ENCODE assay signal across 22 cellular contexts in genomic region chr20:8039048-8039447, GRCh38. TPM values are rescaled to one million over a fixed set of nuclear protein-coding genes. Genes with fewer than 3 reads are reported as not detected.
DNase-seq lines count a peak whose midpoint lies in the region; ATAC-seq and TF ChIP-seq lines count a peak whose summit lies in the region.
"Had no signal": no experiment of that assay in that cellular context is flagged by ENCODE, and none has a peak within 500 bp of the region (broad histone marks: within the 10 kb centered on the region; RNA-seq: fewer than 3 reads in every experiment).

No MANE protein-coding gene starts in this region.

- no peaks in the 10 kb centered on the region for H3K27me3 ChIP-seq in mesendoderm (ENCODE audit: insufficient read depth, low read length, poor library complexity)
- H3K27me3 ChIP-seq: sigmoid colon, stomach, tibial artery had no signal

- H3K79me1 ChIP-seq in mesendoderm (ENCODE audit: low read length) = no peaks in the 10 kb centered on the region

- no peak overlapping the region for H4K8ac ChIP-seq in mesendoderm (ENCODE audit: low read depth, low read length)

- WGBS in mesendoderm (ENCODE audit: extremely low coverage, insufficient coverage, low lambda C conversion rate) = no CpG with 5 or more reads among the region's 2 CpGs

- no peak overlapping the region for H3K4me2 ChIP-seq in mesendoderm (ENCODE audit: low read length)

- H3K18ac ChIP-seq in mesendoderm (ENCODE audit: low read length) = no peak overlapping the region

- no peaks in the 10 kb centered on the region for H3K36me3 Mint-ChIP-seq in WTC11
- H3K36me3 Mint-ChIP-seq: CD8-positive, alpha-beta memory T cell had no signal

- TF ChIP-seq CTCF in GM12875 (IDR thresholded peaks at IDR 0.05; ENCODE audit: borderline replicate concordance, insufficient read depth, low read depth, low read length) (0 out of 2 replicates have a peak, but pooled peaks have one; percentile 2), WTC11 (IDR thresholded peaks at IDR 0.05) (no peak)

- peak; percentile 81 for ATAC-seq in WTC11

- no peaks in the 10 kb centered on the region for H3K4me1 ChIP-seq in mesendoderm (ENCODE audit: control insufficient read depth, low read depth, low read length)
- H3K4me1 ChIP-seq: sigmoid colon, tibial artery had no signal

- H2BK120ac ChIP-seq in mesendoderm (ENCODE audit: low read depth, low read length) = no peak overlapping the region

- no peak overlapping the region for H3K27ac ChIP-seq in mesendoderm (ENCODE audit: low read depth, low read length)
- H3K27ac ChIP-seq: sigmoid colon, stomach, tibial artery, VCaP had no signal

- H4K5ac ChIP-seq in mesendoderm (ENCODE audit: low read length) = no peak overlapping the region

- no peak overlapping the region for H3K4me3 ChIP-seq in GM12875 (ENCODE audit: low read depth, low read length)
- no peak overlapping the region for H3K4me3 ChIP-seq in mesendoderm (ENCODE audit: low read length)
- H3K4me3 ChIP-seq: lung, sigmoid colon, stomach, tibial artery had no signal

- peaks cover 4% of the 10 kb centered on the region; the same call in 1 of the 2 replicates for H3K27me3 Mint-ChIP-seq in WTC11 (ENCODE audit: low read depth)
- H3K27me3 Mint-ChIP-seq: dendritic cell treated with granulocyte-macrophage colony-stimulating factor and Interleukin-4, amounts not matched to agents 40 ng/mL and 50 ng/mL, for 4 days had no signal

- no peak overlapping the region for H2BK15ac ChIP-seq in mesendoderm (replicated peaks; ENCODE audit: low read depth)

- H3K79me2 ChIP-seq in mesendoderm (ENCODE audit: control insufficient read depth, insufficient read depth, low read length) = no peaks in the 10 kb centered on the region

- H3K9ac ChIP-seq in mesendoderm (ENCODE audit: low read length) = no peak overlapping the region

- peak; percentile 6 for DNase-seq in NAMALWA (ENCODE audit: low spot score)
- DNase-seq in WTC11 (ENCODE audit: low spot score) = no peak
- peak; percentile 16 for DNase-seq in mesendoderm
- no peak for DNase-seq in Ammon's horn (ENCODE audit: low spot score)
- no peak for DNase-seq in COLO668 (lab: John Stamatoyannopoulos, UW; ENCODE audit: unreplicated experiment)
- no peak for DNase-seq in LoVo (ENCODE audit: low spot score)
- DNase-seq: activated CD4-positive, alpha-beta T cell treated with anti-CD3 and anti-CD28 coated beads, Interleukin-2, amount 10 ng/mL, durations not matched to agents 7 days and 5 days; activated naive CD4-positive, alpha-beta T cell treated with anti-CD3 and anti-CD28 coated beads, Interleukin-2, amount 50 U/mL, for 16 hours; CD8-positive, alpha-beta memory T cell; DMS53; nephron progenitor cell; sigmoid colon; stimulated activated CD4-positive, alpha-beta T cell treated with anti-CD3 and anti-CD28 coated beads, Interleukin-15, amount 100 ng/mL, for 24 hours; stomach; tibial artery had no signal

- no peak overlapping the region for H3K27ac Mint-ChIP-seq in WTC11
- H3K27ac Mint-ChIP-seq: activated CD4-positive, alpha-beta T cell treated with anti-CD3 and anti-CD28 coated beads, Interleukin-2, amount 10 ng/mL, durations not matched to agents 7 days and 5 days; activated T-helper 1 cell treated with anti-CD3 and anti-CD28 coated beads, Interleukin-12 subunit alpha, Interleukin-12 subunit beta, Interleukin-2, Interleukin-4 antibody, amounts not matched to agents 30 ng/mL and 10 ng/mL and 1 ng/mL, durations not matched to agents 14 hours and 24 hours and 36 hours; CD8-positive, alpha-beta memory T cell; dendritic cell treated with granulocyte-macrophage colony-stimulating factor and Interleukin-4, amounts not matched to agents 40 ng/mL and 50 ng/mL, for 4 days; nephron progenitor cell; progenitor cell of endocrine pancreas; T-helper 2 cell treated with Interferon-gamma antibody and Interleukin-4, amounts not matched to agents 5 μg/mL and 100 μg/mL, for 36 hours had no signal

- POLR2A ChIA-PET in WTC11 (lab: Charles Lee) = no interaction called here

- no peak overlapping the region for H3K4ac ChIP-seq in mesendoderm (ENCODE audit: low read depth, low read length)

- no peak overlapping the region for H3K23ac ChIP-seq in mesendoderm (ENCODE audit: low read length)

- H3K36me3 ChIP-seq in mesendoderm (ENCODE audit: control insufficient read depth, insufficient read depth, low read length) = no peaks in the 10 kb centered on the region
- H3K36me3 ChIP-seq: sigmoid colon, stomach, tibial artery had no signal

- no peak overlapping the region for H2AK5ac ChIP-seq in mesendoderm (ENCODE audit: low read length)

- CTCF ChIA-PET in WTC11 (lab: Charles Lee) = interaction anchor here (1.0 to 1.1 kb wide), 3 partner anchors 11 to 684 kb away, joined by 3 to 5 read pairs (median 3); no protein-coding TSS in a partner anchor

- H3K9me3 Mint-ChIP-seq in WTC11 = no peaks in the 10 kb centered on the region
- H3K9me3 Mint-ChIP-seq: activated CD4-positive, alpha-beta T cell treated with anti-CD3 and anti-CD28 coated beads, Interleukin-2, amount 10 ng/mL, durations not matched to agents 7 days and 5 days; activated T-helper 1 cell treated with anti-CD3 and anti-CD28 coated beads, Interleukin-12 subunit alpha, Interleukin-12 subunit beta, Interleukin-2, Interleukin-4 antibody, amounts not matched to agents 30 ng/mL and 10 ng/mL and 1 ng/mL, durations not matched to agents 14 hours and 24 hours and 36 hours; CD8-positive, alpha-beta memory T cell; dendritic cell treated with granulocyte-macrophage colony-stimulating factor and Interleukin-4, amounts not matched to agents 40 ng/mL and 50 ng/mL, for 4 days; nephron progenitor cell; T-helper 2 cell treated with Interferon-gamma antibody and Interleukin-4, amounts not matched to agents 5 μg/mL and 100 μg/mL, for 36 hours had no signal

- no peak overlapping the region for H3K4me3 Mint-ChIP-seq in WTC11
- H3K4me3 Mint-ChIP-seq: activated CD4-positive, alpha-beta T cell treated with anti-CD3 and anti-CD28 coated beads, Interleukin-2, amount 10 ng/mL, durations not matched to agents 7 days and 5 days; activated T-helper 1 cell treated with anti-CD3 and anti-CD28 coated beads, Interleukin-12 subunit alpha, Interleukin-12 subunit beta, Interleukin-2, Interleukin-4 antibody, amounts not matched to agents 30 ng/mL and 10 ng/mL and 1 ng/mL, durations not matched to agents 14 hours and 24 hours and 36 hours; CD8-positive, alpha-beta memory T cell; dendritic cell treated with granulocyte-macrophage colony-stimulating factor and Interleukin-4, amounts not matched to agents 40 ng/mL and 50 ng/mL, for 4 days; nephron progenitor cell; T-helper 2 cell treated with Interferon-gamma antibody and Interleukin-4, amounts not matched to agents 5 μg/mL and 100 μg/mL, for 36 hours had no signal

- no peaks in the 10 kb centered on the region for H3K4me1 Mint-ChIP-seq in WTC11
- H3K4me1 Mint-ChIP-seq: nephron progenitor cell had no signal

- no peak overlapping the region for H3K56ac ChIP-seq in mesendoderm (ENCODE audit: low read length)

- no peak overlapping the region for H2BK5ac ChIP-seq in mesendoderm (ENCODE audit: low read length)

TF ChIP-seq in WTC11, 78 proteins besides CTCF, POLR2A, EP300 and RAD21:
- TF ChIP-seq ETV6 (CRISPR knock-in tag; IDR thresholded peaks at IDR 0.05) = no peak
- TF ChIP-seq ZNF263 (CRISPR knock-in tag; IDR thresholded peaks at IDR 0.05; ENCODE audit: low read depth) = no peak
- no peak for TF ChIP-seq ZNF532 (CRISPR knock-in tag; IDR thresholded peaks at IDR 0.05; ENCODE audit: borderline replicate concordance)
- no peak for TF ChIP-seq ZBTB21 (CRISPR knock-in tag; IDR thresholded peaks at IDR 0.05; ENCODE audit: borderline replicate concordance)
- no peak for TF ChIP-seq TP53 (CRISPR knock-in tag; IDR thresholded peaks at IDR 0.05)
- TF ChIP-seq TEAD1 (CRISPR knock-in tag; IDR thresholded peaks at IDR 0.05) = no peak
- no peak for TF ChIP-seq ESRRA (CRISPR knock-in tag; IDR thresholded peaks at IDR 0.05; ENCODE audit: borderline replicate concordance)

RNA-seq across cellular contexts. Expression of gene TMX4, which starts 19.5 kb away (rescaled TPM):
- 9.7 to 11.4 TPM (median 9.8 TPM) in 3 replicates for total RNA-seq in WTC11 (2021)
- 4.6 TPM for polyA plus RNA-seq in mesendoderm (2013, experiment 1 of 2)
- polyA plus RNA-seq in mesendoderm (2013, experiment 2 of 2) = 4.8 TPM

Comparison
In these comparisons a context has a peak if more than half of its experiments do, and no peak if none do; other contexts are left out.
1. DNase-seq: peak in NAMALWA (single experiment) and mesendoderm (single experiment); none in WTC11 (single experiment), Ammon's horn (single experiment), COLO668 (single experiment) and LoVo (single experiment).